Comparison of ENCODE assay signal across 9 cellular contexts in genomic region chr6:26272171-26272631, GRCh38.
A peak's percentile ranks its signal among the peaks of the same experiment; 100 is the strongest.
DNase-seq lines count a peak whose midpoint lies in the region; ATAC-seq and TF ChIP-seq lines count a peak whose summit lies in the region.
"Had no signal": no experiment of that assay in that cellular context is flagged by ENCODE, and none has a peak within 500 bp of the region (broad histone marks: within the 10 kb centered on the region; RNA-seq: fewer than 3 reads in every experiment).

No MANE protein-coding gene starts in this region.

- no peaks in the 10 kb centered on the region for H3K4me1 ChIP-seq in BE2C
- H3K4me1 ChIP-seq in Loucy (ENCODE audit: insufficient read depth, low read length, poor library complexity, severe bottlenecking), result peaks cover 32% of the 10 kb centered on the region
- H3K4me1 ChIP-seq in psoas muscle, result peaks cover 8% of the 10 kb centered on the region

- H3K36me3 Mint-ChIP-seq in activated T-helper 1 cell treated with anti-CD3 and anti-CD28 coated beads, Interleukin-12 subunit alpha, Interleukin-12 subunit beta, Interleukin-2, Interleukin-4 antibody, amounts not matched to agents 30 ng/mL and 10 ng/mL and 1 ng/mL, durations not matched to agents 14 hours and 24 hours and 36 hours (ENCODE audit: low read depth), result no peaks in the 10 kb centered on the region

- H3K9me3 Mint-ChIP-seq in activated T-helper 1 cell treated with anti-CD3 and anti-CD28 coated beads, Interleukin-12 subunit alpha, Interleukin-12 subunit beta, Interleukin-2, Interleukin-4 antibody, amounts not matched to agents 30 ng/mL and 10 ng/mL and 1 ng/mL, durations not matched to agents 14 hours and 24 hours and 36 hours, result no peaks in the 10 kb centered on the region

- H3F3A ChIP-seq in Loucy (ENCODE audit: low read depth), result peaks cover 17% of the 10 kb centered on the region

- H3K4me2 ChIP-seq in Loucy (ENCODE audit: low read depth, low read length, poor library complexity, severe bottlenecking), result peak overlapping the region; percentile 89

- ATAC-seq in GM19397 (IDR thresholded peaks at IDR 0.05; ENCODE audit: unreplicated experiment) (peak; percentile 18), Right ventricle myocardium superior (ENCODE audit: poor library complexity) (peak; percentile 32), psoas muscle (peak in 1 of 4 donors; percentile 31)
- ATAC-seq: HCT116 had no signal

- no peak overlapping the region for H3K27ac Mint-ChIP-seq in activated T-helper 1 cell treated with anti-CD3 and anti-CD28 coated beads, Interleukin-12 subunit alpha, Interleukin-12 subunit beta, Interleukin-2, Interleukin-4 antibody, amounts not matched to agents 30 ng/mL and 10 ng/mL and 1 ng/mL, durations not matched to agents 14 hours and 24 hours and 36 hours

- no peak overlapping the region for H3K27ac ChIP-seq in psoas muscle

- no peaks in the 10 kb centered on the region for H3K9me2 ChIP-seq in Loucy (replicated peaks; ENCODE audit: low read depth, low read length)

- H3K36me3 ChIP-seq in BE2C, result no peaks in the 10 kb centered on the region
- H3K36me3 ChIP-seq in Loucy (ENCODE audit: insufficient read depth, low read length), result no peaks in the 10 kb centered on the region
- no peaks in the 10 kb centered on the region for H3K36me3 ChIP-seq in psoas muscle (ENCODE audit: insufficient read depth in 1 of 2, low read depth in 1 of 2)

- peak overlapping the region; percentile 97 for H3K9ac ChIP-seq in Loucy (ENCODE audit: low read depth, low read length, poor library complexity, severe bottlenecking)

- peaks cover 52% of the 10 kb centered on the region for H3K4me1 Mint-ChIP-seq in activated T-helper 1 cell treated with anti-CD3 and anti-CD28 coated beads, Interleukin-12 subunit alpha, Interleukin-12 subunit beta, Interleukin-2, Interleukin-4 antibody, amounts not matched to agents 30 ng/mL and 10 ng/mL and 1 ng/mL, durations not matched to agents 14 hours and 24 hours and 36 hours (ENCODE audit: low read depth)

- peak overlapping the region; percentile 82 for H3K4me3 ChIP-seq in BE2C (ENCODE audit: low read depth, low read length)
- H3K4me3 ChIP-seq in Loucy (ENCODE audit: low read length, poor library complexity, severe bottlenecking), result peak overlapping the region; percentile 95
- H3K4me3 ChIP-seq in psoas muscle, result peak overlapping the region; percentile 58

- TF ChIP-seq CTCF in BE2C (IDR thresholded peaks at IDR 0.05; ENCODE audit: low read depth, low read length), result no peak
- TF ChIP-seq CTCF in Loucy (conservative IDR thresholded peaks at IDR 0.05; ENCODE audit: low read length), result no peak
- no peak for TF ChIP-seq CTCF in psoas muscle (IDR thresholded peaks at IDR 0.05)

- H3K79me2 ChIP-seq in Loucy (ENCODE audit: insufficient read depth, low read length), result peaks cover 17% of the 10 kb centered on the region; the same call in 1 of the 2 replicates

- H3K9me3 ChIP-seq in BE2C (no peaks in the 10 kb centered on the region), Loucy (ENCODE audit: insufficient read depth, low read depth, low read length) (no peaks in the 10 kb centered on the region), psoas muscle (no peaks in the 10 kb centered on the region)

- peak overlapping the region; percentile 7; the same call in 1 of the 2 replicates for H2AFZ ChIP-seq in Loucy (ENCODE audit: low read length)

- 4% methylated on average over 31 of the region's 31 CpGs for WGBS in psoas muscle, 3 donors

- H3K27me3 Mint-ChIP-seq in activated T-helper 1 cell treated with anti-CD3 and anti-CD28 coated beads, Interleukin-12 subunit alpha, Interleukin-12 subunit beta, Interleukin-2, Interleukin-4 antibody, amounts not matched to agents 30 ng/mL and 10 ng/mL and 1 ng/mL, durations not matched to agents 14 hours and 24 hours and 36 hours (ENCODE audit: insufficient read depth), result peaks cover 2% of the 10 kb centered on the region

- intact Hi-C loops in activated T-helper 1 cell treated with anti-CD3 and anti-CD28 coated beads, Interleukin-12 subunit alpha, Interleukin-12 subunit beta, Interleukin-2, Interleukin-4 antibody, amounts not matched to agents 30 ng/mL and 10 ng/mL and 1 ng/mL, durations not matched to agents 14 hours and 24 hours and 36 hours (cut with micrococcal nuclease), result loop anchor here (1.0 to 5.0 kb wide), 13 partner anchors 47 to 1595 kb away; partner anchors contain the start of gene BTN3A1
- intact Hi-C loops in Right ventricle myocardium superior (cut with DNase I) (no loop called here), psoas muscle (cut with DNase I) (loop anchor here in 1 of 2 donors (5.0 kb wide), 2 partner anchors 40 to 75 kb away; a partner anchor contains a TSS)

- H4K20me1 ChIP-seq in Loucy (ENCODE audit: insufficient read depth, low read length, poor library complexity, severe bottlenecking), result no peaks in the 10 kb centered on the region

- peak; percentile 48 for DNase-seq in BE2C
- peak; percentile 56 for DNase-seq in activated T-helper 1 cell treated with anti-CD3 and anti-CD28 coated beads, Interleukin-12 subunit alpha, Interleukin-12 subunit beta, Interleukin-2, Interleukin-4 antibody, amounts not matched to agents 30 ng/mL and 10 ng/mL and 1 ng/mL, durations not matched to agents 14 hours and 24 hours and 36 hours (ENCODE audit: low spot score)
- DNase-seq in Right ventricle myocardium superior, result peak; percentile 55
- DNase-seq in psoas muscle, result peak; percentile 20 to 58
- no peak for DNase-seq in HCEC 1CT
- no peak for DNase-seq in GDM1 (lab: John Stamatoyannopoulos, UW)

- no peak overlapping the region for H3K4me3 Mint-ChIP-seq in activated T-helper 1 cell treated with anti-CD3 and anti-CD28 coated beads, Interleukin-12 subunit alpha, Interleukin-12 subunit beta, Interleukin-2, Interleukin-4 antibody, amounts not matched to agents 30 ng/mL and 10 ng/mL and 1 ng/mL, durations not matched to agents 14 hours and 24 hours and 36 hours

- H3K27me3 ChIP-seq in BE2C (no peaks in the 10 kb centered on the region), Loucy (ENCODE audit: insufficient read depth, low read length, poor library complexity, severe bottlenecking) (no peaks in the 10 kb centered on the region), psoas muscle (ENCODE audit: insufficient read depth in 3 of 3, low read length in 2 of 3) (peaks cover 0 to 67% (median 28%) of the 10 kb centered on the region in 3 donors)

Comparison
In these comparisons a context has a peak if more than half of its experiments do, and no peak if none do; other contexts are left out.
1. DNase-seq: peak in BE2C (single experiment), activated T-helper 1 cell treated with anti-CD3 and anti-CD28 coated beads, Interleukin-12 subunit alpha, Interleukin-12 subunit beta, Interleukin-2, Interleukin-4 antibody, amounts not matched to agents 30 ng/mL and 10 ng/mL and 1 ng/mL, durations not matched to agents 14 hours and 24 hours and 36 hours (single experiment), Right ventricle myocardium superior (single experiment) and psoas muscle (2 of 2); none in HCEC 1CT (single experiment) and GDM1 (single experiment).
2. Peak in every context shown above with its lines, with median percentiles within 50 percentile points of each other: H3K4me3 ChIP-seq.